In the genomic region with DNA sequence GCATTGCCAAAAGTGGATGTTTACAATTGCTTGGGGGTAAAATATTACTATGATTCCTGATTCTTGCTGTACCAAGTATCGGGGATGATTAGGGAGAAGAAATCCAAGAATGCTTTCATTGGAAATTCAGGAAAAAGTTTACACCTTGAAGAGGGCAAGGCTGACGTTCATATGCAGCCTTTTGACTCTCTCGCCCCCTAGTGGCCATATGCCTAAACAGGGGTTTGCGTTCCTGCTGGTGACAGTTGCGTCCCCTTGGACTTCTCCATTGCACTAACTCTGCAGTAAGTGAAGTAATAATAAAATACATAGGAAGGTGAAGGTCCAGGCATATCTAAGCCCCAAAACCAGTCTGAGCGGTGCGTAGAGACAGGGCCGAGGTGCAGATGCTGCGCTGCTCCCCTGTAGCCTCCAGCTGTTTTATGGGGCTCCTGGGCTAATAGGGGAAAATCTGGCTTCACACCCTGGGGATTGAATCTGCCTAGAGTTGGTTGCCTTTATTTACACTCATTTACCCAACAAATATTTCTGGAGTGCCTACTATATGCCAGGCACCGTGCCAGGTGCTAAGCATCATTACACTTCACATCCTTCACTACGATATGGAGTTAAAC, we compare ENCODE assay signal across 8 cellular contexts. TPM values are rescaled to one million over a fixed set of nuclear protein-coding genes. Genes with fewer than 3 reads are reported as not detected.
A peak's percentile ranks its signal among the peaks of the same experiment; 100 is the strongest.
DNase-seq lines count a peak whose midpoint lies in the region; ATAC-seq and TF ChIP-seq lines count a peak whose summit lies in the region.

No MANE protein-coding gene starts in this region.

- H3K27ac ChIP-seq in left lung = no peak overlapping the region

- intact Hi-C loops in left lung (cut with DNase I) = loop anchor here in 1 of 2 donors (10.0 kb wide), 1 partner anchor 202 kb away; no protein-coding TSS in a partner anchor

- H3K4me1 ChIP-seq in left lung = peaks cover 3 to 4% of the 10 kb centered on the region in 2 donors

- peak; percentile 91 to 96 for TF ChIP-seq CTCF in left lung (IDR thresholded peaks at IDR 0.05)

- peak; percentile 20 to 54 for DNase-seq in NCI-H524 (lab: John Stamatoyannopoulos, UW)
- DNase-seq in NCI-H524 treated with DMSO at 0.1 percent for 48 hours (lab: John Stamatoyannopoulos, UW) = no peak
- DNase-seq in NCI-H146 (lab: John Stamatoyannopoulos, UW) = peak; percentile 61
- peak; percentile 30 for DNase-seq in activated CD4-positive, alpha-beta T cell treated with anti-CD3 and anti-CD28 coated beads for 1 hour
- DNase-seq in cerebellum (ENCODE audit: low spot score) = peak; percentile 53
- DNase-seq in left lung = peak in 1 of 2 donors; percentile 68
- peak; percentile 30 to 61 (median 51) for DNase-seq in stimulated activated CD4-positive, alpha-beta T cell treated with anti-CD3 and anti-CD28 coated beads, TNF-alpha, amount 100 ng/mL, for 48 hours (ENCODE audit: low read depth in 3 of 3)

- H3K9me3 ChIP-seq in left lung = no peaks in the 10 kb centered on the region

- peak; percentile 92 for ATAC-seq in HG02642 (IDR thresholded peaks at IDR 0.05; ENCODE audit: poor library complexity, unreplicated experiment)
- peak; percentile 94 for ATAC-seq in left lung

- H3K4me3 ChIP-seq in left lung = no peak overlapping the region

- H3K27me3 ChIP-seq in left lung = no peaks in the 10 kb centered on the region

- no peaks in the 10 kb centered on the region for H3K36me3 ChIP-seq in left lung

RNA-seq across cellular contexts. Expression of a gene that starts 12.4 kb away (rescaled TPM):
- total RNA-seq in cerebellum (5.6 TPM), left lung (10 to 100 TPM; 28.3 to 33.6 TPM)
